Comparison of ENCODE assay signal across 14 cellular contexts in genomic region chr11:114256898-114257286, GRCh38. TPM values are rescaled to one million over a fixed set of nuclear protein-coding genes. Genes with fewer than 3 reads are reported as not detected.
A peak's percentile ranks its signal among the peaks of the same experiment; 100 is the strongest.
DNase-seq lines count a peak whose midpoint lies in the region; ATAC-seq and TF ChIP-seq lines count a peak whose summit lies in the region.
"Had no signal": no experiment of that assay in that cellular context is flagged by ENCODE, and none has a peak within 500 bp of the region (broad histone marks: within the 10 kb centered on the region; RNA-seq: fewer than 3 reads in every experiment).

No MANE protein-coding gene starts in this region.

- H3K9ac ChIP-seq in skeletal muscle tissue (ENCODE audit: low read depth in 1 of 3, low read length in 3 of 3), result peak overlapping the region in 2 of 3 donors; percentile 66 to 85

- no peak for TF ChIP-seq CTCF in 22Rv1 (IDR thresholded peaks at IDR 0.05)
- TF ChIP-seq CTCF in adrenal gland (IDR thresholded peaks at IDR 0.05), result no peak
- no peak for TF ChIP-seq CTCF in PC-9 (conservative IDR thresholded peaks at IDR 0.05)

- H3F3A ChIP-seq in PC-9 (ENCODE audit: insufficient read depth, low read depth), result no peaks in the 10 kb centered on the region

- H3K4me3 ChIP-seq in adrenal gland (no peak overlapping the region), right cardiac atrium (ENCODE audit: low read length) (no peak overlapping the region), skeletal muscle tissue (ENCODE audit: low read length in 3 of 3) (peak overlapping the region in 1 of 3 donors; percentile 29), PC-9 (no peak overlapping the region)

- no peak overlapping the region for H3K4me2 ChIP-seq in PC-9

- BruUV-seq in PC-9 (replicated peaks; lab: Mats Ljungman, UMichigan), result no TSS peak

- POLR2A ChIA-PET in PC-9 (lab: Charles Lee; ENCODE audit: unreplicated experiment), result no interaction called here

- H2AFZ ChIP-seq in PC-9, result no peak overlapping the region

- CTCF ChIA-PET in PC-9 (lab: Charles Lee), result no interaction called here

- peak; percentile 0 to 1 for ATAC-seq in right cardiac atrium
- ATAC-seq: activated T-cell treated with anti-CD3 and anti-CD28 coated beads, Interleukin-2, amount 50 U/mL, for 72 hours had no signal

- H3K27me3 ChIP-seq in adrenal gland (no peaks in the 10 kb centered on the region), right cardiac atrium (ENCODE audit: control insufficient read depth, insufficient read depth) (no peaks in the 10 kb centered on the region), skeletal muscle tissue (ENCODE audit: control insufficient read depth in 3 of 3, insufficient read depth in 3 of 3, low read length in 3 of 3) (no peaks in the 10 kb centered on the region), PC-9 (ENCODE audit: insufficient read depth, low read depth) (peaks cover 97% of the 10 kb centered on the region)

- peaks cover 0 to 16% of the 10 kb centered on the region in 2 donors for H3K36me3 ChIP-seq in adrenal gland (replicated peaks in 1 of 2)
- peaks cover 2 to 14% (median 11%) of the 10 kb centered on the region in 3 donors for H3K36me3 ChIP-seq in skeletal muscle tissue (ENCODE audit: control insufficient read depth in 3 of 3, insufficient read depth in 3 of 3, low read length in 3 of 3)
- no peaks in the 10 kb centered on the region for H3K36me3 ChIP-seq in PC-9 (ENCODE audit: low read depth)

- no peak for TF ChIP-seq POLR2A in adrenal gland (IDR thresholded peaks at IDR 0.05)

- 80 to 90% (median 88%) methylated on average over 10 to 12 of the region's 12 CpGs for WGBS in adrenal gland, 4 donors
- 72% methylated on average over 12 of the region's 12 CpGs for WGBS in right cardiac atrium

- no peaks in the 10 kb centered on the region for H4K20me1 ChIP-seq in PC-9 (ENCODE audit: insufficient read depth)

- peak overlapping the region; percentile 53 for H3K27ac ChIP-seq in 22Rv1
- H3K27ac ChIP-seq in adrenal gland, result peak overlapping the region in 4 of 5 donors; percentile 29 to 86 (median 54)
- H3K27ac ChIP-seq in right cardiac atrium (ENCODE audit: low read length), result peak overlapping the region; percentile 42
- peak overlapping the region; percentile 90 for H3K27ac ChIP-seq in skeletal muscle tissue (ENCODE audit: low read depth, low read length)
- H3K27ac ChIP-seq in PC-9, result no peak overlapping the region

- DNase-seq in adrenal gland (no peak), right cardiac atrium (peak in 1 of 3 donors; percentile 63), PC-9 (no peak), SK-N-DZ (ENCODE audit: low spot score) (no peak), NCI-H2171 treated with DMSO at 0.1 percent for 48 hours (lab: John Stamatoyannopoulos, UW) (no peak)
- DNase-seq in activated CD4-positive, alpha-beta T cell treated with anti-CD3 and anti-CD28 coated beads for 4 hours, result no peak
- DNase-seq: activated CD4-positive, alpha-beta T cell treated with anti-CD3 and anti-CD28 coated beads for 48 hours; activated T-cell treated with anti-CD3 and anti-CD28 coated beads, Interleukin-2, amount 50 U/mL, for 72 hours; GOT3; Karpas-422; NCI-H510A treated with DMSO at 0.1 percent for 48 hours; stimulated activated CD8-positive, alpha-beta memory T cell treated with anti-CD3 and anti-CD28 coated beads, Interleukin-4, amount 100 ng/mL, for 48 hours had no signal

- intact Hi-C loops in adrenal gland (cut with DNase I) (loop anchor here (5.0 kb wide), 2 partner anchors 200 to 225 kb away; partner anchors contain the start of gene ZBTB16 (in 1 of the 2)), right cardiac atrium (cut with DNase I) (loop anchor here (5.0 to 10.0 kb wide), 3 partner anchors 52 to 220 kb away; no protein-coding TSS in a partner anchor), PC-9 (cut with micrococcal nuclease; ENCODE audit: unreplicated experiment) (no loop called here)

- H3K4me1 ChIP-seq in adrenal gland (replicated peaks in 1 of 2), result peaks cover 30 to 41% of the 10 kb centered on the region in 2 donors
- peaks cover 16% of the 10 kb centered on the region for H3K4me1 ChIP-seq in right cardiac atrium (ENCODE audit: control insufficient read depth, insufficient read depth, low read length)
- peaks cover 43 to 75% (median 66%) of the 10 kb centered on the region in 3 donors for H3K4me1 ChIP-seq in skeletal muscle tissue (ENCODE audit: control insufficient read depth in 3 of 3, insufficient read depth in 3 of 3, low read length in 3 of 3)
- H3K4me1 ChIP-seq in PC-9 (replicated peaks; ENCODE audit: insufficient read depth), result no peaks in the 10 kb centered on the region

- H3K9me3 ChIP-seq in adrenal gland (replicated peaks in 1 of 3), result no peaks in the 10 kb centered on the region
- no peaks in the 10 kb centered on the region for H3K9me3 ChIP-seq in right cardiac atrium (ENCODE audit: control insufficient read depth, low read length)
- no peaks in the 10 kb centered on the region for H3K9me3 ChIP-seq in skeletal muscle tissue (ENCODE audit: control insufficient read depth in 3 of 3, low read length in 3 of 3)
- H3K9me3 ChIP-seq in PC-9 (ENCODE audit: insufficient read depth, low read depth), result no peaks in the 10 kb centered on the region

- no peaks in the 10 kb centered on the region for H3K79me2 ChIP-seq in PC-9 (ENCODE audit: low read depth)

- H3K9me2 ChIP-seq in PC-9 (ENCODE audit: insufficient read depth), result no peaks in the 10 kb centered on the region

RNA-seq across cellular contexts. Expression of gene NNMT, which starts 39.3 kb away (rescaled TPM):
- total RNA-seq in adrenal gland, result 100 to 1,000 TPM in 2 of 8 donors, 10 to 100 TPM in 6; 13.6 to 162 (median 77.4) TPM
- 100 to 1,000 TPM in 2 of 3 donors, 10 to 100 TPM in 1; 30.6 to 354 (median 128) TPM for polyA plus RNA-seq in adrenal gland
- total RNA-seq in right cardiac atrium, result 100 to 1,000 TPM in 1 of 4 donors, 10 to 100 TPM in 3; 16.8 to 183 (median 50.8) TPM
- polyA plus RNA-seq in right cardiac atrium, result 56.9 TPM
- total RNA-seq in skeletal muscle tissue, result 87.2 TPM
- not detected in 2 replicates for total RNA-seq in PC-9 (2021)
- polyA plus RNA-seq in SK-N-DZ (2014; cell fraction: cytosol; rRNA removed), result not detected in 2 replicates
- not detected in 2 replicates for polyA plus RNA-seq in SK-N-DZ (2014; cell fraction: nucleus; rRNA removed)
- total RNA-seq: activated T-cell treated with anti-CD3 and anti-CD28 coated beads, Interleukin-2, amount 50 U/mL, for 72 hours had no signal

Comparison
In these comparisons a context has a peak if more than half of its experiments do, and no peak if none do; other contexts are left out.
1. RNA of gene NNMT, which starts 39.3 kb away (total RNA-seq): 87.2 TPM in skeletal muscle tissue (single experiment), 13.6 to 162 TPM in adrenal gland and 16.8 to 183 TPM in right cardiac atrium; not detected in PC-9; every median in the first group is over 10 times any median in the second.